Comparison of ENCODE assay signal across 8 cellular contexts in the genomic region with DNA sequence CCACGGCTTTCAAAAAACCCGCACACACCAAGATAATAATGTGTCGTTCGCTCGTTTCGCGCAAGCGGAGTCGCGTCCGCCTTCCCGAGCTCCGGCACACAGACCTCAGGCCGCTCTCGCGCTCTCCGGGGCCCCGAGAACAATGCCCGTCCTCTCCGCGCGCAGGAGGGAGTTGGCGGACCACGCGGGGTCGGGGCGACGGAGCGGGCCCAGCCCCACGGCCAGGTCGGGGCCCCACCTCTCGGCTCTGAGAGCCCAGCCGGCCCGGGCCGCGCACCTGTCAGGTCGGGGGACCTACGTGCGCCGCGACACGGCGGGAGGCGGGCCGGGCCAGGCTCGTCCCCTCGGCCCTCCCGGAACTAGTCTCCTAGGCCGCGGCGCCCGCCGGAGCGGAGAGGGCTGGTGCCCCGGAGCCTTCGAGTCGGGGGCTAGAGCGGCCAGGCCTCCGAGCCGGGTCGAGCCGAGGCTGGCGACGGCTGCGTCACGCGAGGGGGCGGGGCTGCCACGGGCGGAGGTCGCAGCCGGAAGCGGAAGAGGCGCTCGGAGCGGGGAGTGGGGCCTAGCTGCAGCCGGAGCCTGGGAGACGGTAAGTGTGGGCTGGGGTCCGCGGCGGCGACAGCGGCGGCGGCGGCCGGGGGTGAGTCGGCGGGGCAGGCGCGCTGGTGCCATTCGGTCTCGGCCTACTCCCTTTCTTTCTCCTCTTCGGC. TPM values are rescaled to one million over a fixed set of nuclear protein-coding genes. Genes with fewer than 3 reads are reported as not detected.
A peak's percentile ranks its signal among the peaks of the same experiment; 100 is the strongest.
DNase-seq lines count a peak whose midpoint lies in the region; ATAC-seq and TF ChIP-seq lines count a peak whose summit lies in the region.

A gene (plus strand): TSS at position 524 of the 707 bp plus-strand sequence. CDS start 3,361 bp downstream, outside the sequence.

- intact Hi-C loops in activated CD4-positive, alpha-beta T cell treated with anti-CD3 and anti-CD28 coated beads, Interleukin-2, amount 10 ng/mL, durations not matched to agents 24 days and 14 days (cut with micrococcal nuclease) = loop anchor here (1.0 to 10.0 kb wide), 7 partner anchors 69 to 835 kb away; a partner anchor contains a TSS

- H3K27me3 ChIP-seq in BJ (ENCODE audit: control insufficient read depth, insufficient read depth, low read length) = no peaks in the 10 kb centered on the region

- H3K4me1 Mint-ChIP-seq in activated CD4-positive, alpha-beta T cell treated with anti-CD3 and anti-CD28 coated beads, Interleukin-2, amount 10 ng/mL, durations not matched to agents 24 days and 14 days = peaks cover 41% of the 10 kb centered on the region

- no peaks in the 10 kb centered on the region for H3K9me3 Mint-ChIP-seq in activated CD4-positive, alpha-beta T cell treated with anti-CD3 and anti-CD28 coated beads, Interleukin-2, amount 10 ng/mL, durations not matched to agents 24 days and 14 days

- H3K27me3 Mint-ChIP-seq in activated CD4-positive, alpha-beta T cell treated with anti-CD3 and anti-CD28 coated beads, Interleukin-2, amount 10 ng/mL, durations not matched to agents 24 days and 14 days = no peaks in the 10 kb centered on the region

- CTCF ChIA-PET in BJ (lab: Yijun Ruan, JAX) = interaction anchor here (1.1 to 13.7 kb wide), 7 partner anchors 10 to 247 kb away, joined by 3 to 135 read pairs (median 5); a partner anchor contains a TSS

- peaks cover 17% of the 10 kb centered on the region for H3K36me3 Mint-ChIP-seq in activated CD4-positive, alpha-beta T cell treated with anti-CD3 and anti-CD28 coated beads, Interleukin-2, amount 10 ng/mL, durations not matched to agents 24 days and 14 days (ENCODE audit: low read depth)

- peak within 1 kb of the TSS; percentile 98 for H3K4me3 ChIP-seq in BJ (ENCODE audit: low read depth, low read length)
- peak within 1 kb of the TSS; percentile 97 for H3K4me3 ChIP-seq in coronary artery

- H3K27ac Mint-ChIP-seq in activated CD4-positive, alpha-beta T cell treated with anti-CD3 and anti-CD28 coated beads, Interleukin-2, amount 10 ng/mL, durations not matched to agents 24 days and 14 days = peak within 1 kb of the TSS; percentile 97

- peak within 1 kb of the TSS; percentile 98 to 99 for H3K27ac ChIP-seq in coronary artery

- POLR2A ChIA-PET in BJ (lab: Charles Lee) = no interaction called here

- H3K4me3 Mint-ChIP-seq in activated CD4-positive, alpha-beta T cell treated with anti-CD3 and anti-CD28 coated beads, Interleukin-2, amount 10 ng/mL, durations not matched to agents 24 days and 14 days = peak within 1 kb of the TSS; percentile 95

- DNase-seq in BJ (ENCODE audit: low read depth) (peak; percentile 49), NCI-H526 treated with DMSO at 0.1 percent for 48 hours (lab: John Stamatoyannopoulos, UW) (peak; percentile 85), coronary artery (ENCODE audit: low spot score) (peak; percentile 95), left kidney (ENCODE audit: low read depth, low spot score) (peak; percentile 99)
- peak; percentile 99 for DNase-seq in activated CD4-positive, alpha-beta T cell treated with anti-CD3 and anti-CD28 coated beads, Interleukin-2, amount 10 ng/mL, durations not matched to agents 24 days and 14 days
- DNase-seq in stimulated activated CD4-positive, alpha-beta T cell treated with anti-CD3 and anti-CD28 coated beads, Interleukin-2, amount 100 ng/mL, for 24 hours = peak; percentile 97 to 98

- TF ChIP-seq CTCF in BJ (IDR thresholded peaks at IDR 0.05; ENCODE audit: insufficient read depth, low read depth, low read length) = no peak
- no peak for TF ChIP-seq CTCF in coronary artery (IDR thresholded peaks at IDR 0.05)

- peak; percentile 85 for ATAC-seq in GM19324 (IDR thresholded peaks at IDR 0.05; ENCODE audit: low FRiP score, unreplicated experiment)
- peak; percentile 78 for ATAC-seq in HG03460 (IDR thresholded peaks at IDR 0.05; ENCODE audit: unreplicated experiment)

- peaks cover 12% of the 10 kb centered on the region for H3K36me3 ChIP-seq in BJ (ENCODE audit: control insufficient read depth, insufficient read depth, low read length)

RNA-seq across cellular contexts. Expression of the gene that starts here (rescaled TPM):
- 45.2 and 58.3 TPM in 2 replicates for polyA plus RNA-seq in BJ (2011; rRNA removed)
- polyA minus RNA-seq in BJ (2011; rRNA and poly(A)+ RNA removed) = 70.9 and 140 TPM in 2 replicates
- total RNA-seq in activated CD4-positive, alpha-beta T cell treated with anti-CD3 and anti-CD28 coated beads, Interleukin-2, amount 10 ng/mL, durations not matched to agents 24 days and 14 days = 112 and 113 TPM in 2 replicates

Comparison
In these comparisons a context has a peak if more than half of its experiments do, and no peak if none do; other contexts are left out.
1. Peak in every context shown above with its lines: DNase-seq, ATAC-seq, H3K4me3 ChIP-seq and H3K27ac ChIP-seq.
2. DNase-seq: peak in every context shown above with its lines; median percentile 99 in activated CD4-positive, alpha-beta T cell treated with anti-CD3 and anti-CD28 coated beads, Interleukin-2, amount 10 ng/mL, durations not matched to agents 24 days and 14 days; 99 in left kidney; 98 in stimulated activated CD4-positive, alpha-beta T cell treated with anti-CD3 and anti-CD28 coated beads, Interleukin-2, amount 100 ng/mL, for 24 hours; 95 in coronary artery; 85 in NCI-H526 treated with DMSO at 0.1 percent for 48 hours; 49 in BJ.